Comparison of ENCODE assay signal across 8 cellular contexts in genomic region chr6:99603421-99604160, GRCh38. TPM values are rescaled to one million over a fixed set of nuclear protein-coding genes. Genes with fewer than 3 reads are reported as not detected.
A peak's percentile ranks its signal among the peaks of the same experiment; 100 is the strongest.
DNase-seq lines count a peak whose midpoint lies in the region; ATAC-seq and TF ChIP-seq lines count a peak whose summit lies in the region.

No MANE protein-coding gene starts in this region.

- in situ Hi-C loops in mammary epithelial cell (cut with MboI; ENCODE audit: low sequenced_read_pairs in 2 of 2), result no loop called here

- no peaks in the 10 kb centered on the region for H4K20me1 ChIP-seq in mammary epithelial cell (ENCODE audit: insufficient read depth, low read length)

- no peaks in the 10 kb centered on the region for H3K79me2 ChIP-seq in mammary epithelial cell (ENCODE audit: insufficient read depth, low read length)

- peaks cover 8% of the 10 kb centered on the region for H3K4me1 Mint-ChIP-seq in memory B cell

- peak overlapping the region; percentile 49 for H2AFZ ChIP-seq in mammary epithelial cell (ENCODE audit: low read depth, low read length)

- WGBS in mammary epithelial cell (ENCODE audit: low coverage, missing lambda C conversion rate), result 8% methylated on average over 8 of the region's 55 CpGs

- H3K27ac Mint-ChIP-seq in memory B cell, result no peak overlapping the region

- H3K4me2 ChIP-seq in mammary epithelial cell (ENCODE audit: insufficient read depth, low read depth, low read length), result peak overlapping the region; percentile 65

- H3K9me3 ChIP-seq in mammary epithelial cell (replicated peaks; ENCODE audit: insufficient read depth, low read length) (no peaks in the 10 kb centered on the region), uterus (no peaks in the 10 kb centered on the region)

- DNase-seq in AG10803 (ENCODE audit: low read depth), result no peak
- peak; percentile 54 for DNase-seq in Jurkat, Clone E6-1 (ENCODE audit: low read depth, low spot score)
- no peak for DNase-seq in mammary epithelial cell
- DNase-seq in memory B cell (ENCODE audit: low spot score in 2 of 2), result peak in 1 of 2 donors; percentile 44
- DNase-seq in uterus, result no peak
- DNase-seq in pons (ENCODE audit: low spot score), result no peak
- no peak for DNase-seq in GM19238 (ENCODE audit: insufficient read length, low spot score)

- H3K36me3 Mint-ChIP-seq in memory B cell, result no peaks in the 10 kb centered on the region

- TF ChIP-seq POLR2A in uterus (IDR thresholded peaks at IDR 0.05), result no peak

- H3K27ac ChIP-seq in mammary epithelial cell (ENCODE audit: insufficient read depth, low read depth, low read length), result no peak overlapping the region
- H3K27ac ChIP-seq in uterus, result no peak overlapping the region

- H3K9ac ChIP-seq in mammary epithelial cell (ENCODE audit: insufficient read depth, low read length), result no peak overlapping the region

- H3K4me3 Mint-ChIP-seq in memory B cell, result peak overlapping the region; percentile 64

- dilution Hi-C loops in mammary epithelial cell (cut with HindIII; ENCODE audit: low sequenced_read_pairs), result no loop called here

- H3K36me3 ChIP-seq in mammary epithelial cell (ENCODE audit: insufficient read depth, low read length) (no peaks in the 10 kb centered on the region), uterus (no peaks in the 10 kb centered on the region)

- H3K27me3 ChIP-seq in mammary epithelial cell (ENCODE audit: insufficient read depth, low read length), result peaks cover 75% of the 10 kb centered on the region
- peaks cover 17 to 94% of the 10 kb centered on the region in 2 donors for H3K27me3 ChIP-seq in uterus

- peaks cover 24% of the 10 kb centered on the region for H3K27me3 Mint-ChIP-seq in memory B cell

- no TSS peak for BruUV-seq in mammary epithelial cell (replicated peaks; lab: Mats Ljungman, UMichigan)

- no peaks in the 10 kb centered on the region for H3K9me3 Mint-ChIP-seq in memory B cell

- H3K4me1 ChIP-seq in mammary epithelial cell (ENCODE audit: insufficient read depth, low read length) (peaks cover 7% of the 10 kb centered on the region), uterus (peaks cover 0 to 18% of the 10 kb centered on the region in 2 donors)

- intact Hi-C loops in mammary epithelial cell (cut with micrococcal nuclease) (no loop called here), uterus (cut with DNase I; ENCODE audit: low total_unique reads) (no loop called here)

- CTCF ChIA-PET in mammary epithelial cell (lab: Charles Lee; ENCODE audit: low non-redundant PET), result no interaction called here

- H3K4me3 ChIP-seq in AG10803 (ENCODE audit: low read length) (peak overlapping the region; percentile 41), mammary epithelial cell (replicated peaks in 1 of 3; ENCODE audit: insufficient read depth in 1 of 3, low read depth in 2 of 3, low read length in 3 of 3) (peak overlapping the region; percentile 10 to 23 (median 20)), uterus (peak overlapping the region in 1 of 2 donors; percentile 25)
- peak overlapping the region; percentile 50 for H3K4me3 ChIP-seq in Jurkat, Clone E6-1 (ENCODE audit: low read length)

- TF ChIP-seq CTCF in AG10803 (conservative IDR thresholded peaks at IDR 0.05; ENCODE audit: low read length) (no peak), mammary epithelial cell (conservative IDR thresholded peaks at IDR 0.05 in 1 of 2, IDR thresholded peaks at IDR 0.05 in 1 of 2; ENCODE audit: extremely low read depth in 1 of 2, insufficient read depth in 1 of 2, low read depth in 1 of 2, low read length in 2 of 2) (no peak), uterus (IDR thresholded peaks at IDR 0.05) (no peak)

- ATAC-seq in GM18861 (IDR thresholded peaks at IDR 0.05; ENCODE audit: unreplicated experiment), result peak; percentile 46
- peak; percentile 38 for ATAC-seq in memory B cell (ENCODE audit: low read depth)

RNA-seq across cellular contexts. Expression of gene PRDM13, which starts 3.0 kb away (rescaled TPM):
- 3.1 TPM for polyA plus RNA-seq in Jurkat, Clone E6-1 (2012; ENCODE audit: insufficient read depth, insufficient read length)
- total RNA-seq in mammary epithelial cell, result not detected
- polyA plus RNA-seq in mammary epithelial cell, result not detected
- not detected for polyA minus RNA-seq in mammary epithelial cell
- total RNA-seq in uterus, result not detected

RNA-seq across cellular contexts. Expression of gene CCNC, which starts 35.1 kb away (rescaled TPM):
- 63.7 TPM for polyA plus RNA-seq in Jurkat, Clone E6-1 (2012; ENCODE audit: insufficient read depth, insufficient read length)
- total RNA-seq in mammary epithelial cell (100 to 1,000 TPM in 1 of 2 donors, 10 to 100 TPM in 1; 79.3 to 130 TPM), uterus (10 to 100 TPM; 48.4 to 97.0 (median 54.8) TPM)
- 54.5 TPM for polyA plus RNA-seq in mammary epithelial cell
- 55.3 TPM for polyA minus RNA-seq in mammary epithelial cell
